8 cellular contexts compared by ENCODE assay signal in genomic region chr6:41559655-41560439, GRCh38. TPM values are rescaled to one million over a fixed set of nuclear protein-coding genes. Genes with fewer than 3 reads are reported as not detected.
DNase-seq lines count a peak whose midpoint lies in the region; ATAC-seq and TF ChIP-seq lines count a peak whose summit lies in the region.

No MANE protein-coding gene starts in this region.

- no peak overlapping the region for H3K23ac ChIP-seq in H9 (ENCODE audit: insufficient read length, low read depth, low read length)

- H3K4me3 Mint-ChIP-seq in H9 (peak overlapping the region; percentile 77 to 82), brain (peak overlapping the region in 4 of 5 experiments; percentile 72 to 84 (median 78))

- H3K27ac ChIP-seq in H9 (ENCODE audit: insufficient read length, low read depth, low read length) (no peak overlapping the region), muscle layer of duodenum (ENCODE audit: low read length) (peak overlapping the region; percentile 29)

- no peaks in the 10 kb centered on the region for H4K20me1 ChIP-seq in H9 (ENCODE audit: control insufficient read depth, insufficient read depth, insufficient read length)

- no peak overlapping the region for H2BK15ac ChIP-seq in H9 (ENCODE audit: low read depth, low read length)

- H3K18ac ChIP-seq in H9 (ENCODE audit: insufficient read length, low read depth, low read length), result no peak overlapping the region

- H3K9me3 ChIP-seq in H9 (ENCODE audit: control insufficient read depth, low read depth, low read length) (no peaks in the 10 kb centered on the region), muscle layer of duodenum (ENCODE audit: control insufficient read depth in 1 of 2, low read length in 2 of 2) (no peaks in the 10 kb centered on the region)

- no peak overlapping the region for H2BK5ac ChIP-seq in H9 (ENCODE audit: insufficient read length, low read length)

- no peak overlapping the region for H3K9ac ChIP-seq in H9 (ENCODE audit: extremely low read depth, insufficient read length, low read length)

- H3K27ac Mint-ChIP-seq in H9 (0 out of 7 replicates have a peak overlapping the region, but pooled peaks of 1 of the 3 experiments have one; percentile 36), brain (peak overlapping the region in 3 of 5 experiments; percentile 24 to 88 (median 76))

- no peak overlapping the region for H3K56ac ChIP-seq in H9 (ENCODE audit: insufficient read length, low read depth, low read length)

- H2AK5ac ChIP-seq in H9 (ENCODE audit: insufficient read length, low read length), result no peak overlapping the region

- H3K27me3 Mint-ChIP-seq in H9 (ENCODE audit: low read depth) (peaks cover 66% of the 10 kb centered on the region), brain (peaks cover 60% of the 10 kb centered on the region)

- H3K79me1 ChIP-seq in H9 (ENCODE audit: insufficient read depth, low read depth, low read length, poor library complexity, severe bottlenecking), result no peaks in the 10 kb centered on the region

- H3K23me2 ChIP-seq in H9 (ENCODE audit: insufficient read length, low read depth, low read length, poor library complexity, severe bottlenecking), result peaks cover 8% of the 10 kb centered on the region

- no peak overlapping the region for H4K91ac ChIP-seq in H9 (ENCODE audit: insufficient read length, low read depth, low read length)

- H4K5ac ChIP-seq in H9 (ENCODE audit: insufficient read length, low read depth, low read length), result no peak overlapping the region

- H2BK120ac ChIP-seq in H9 (ENCODE audit: low read depth, low read length, poor library complexity, severe bottlenecking), result no peak overlapping the region

- H2AFZ ChIP-seq in H9 (ENCODE audit: low read length), result no peak overlapping the region

- no peak overlapping the region for H3K4ac ChIP-seq in H9 (ENCODE audit: low read depth, low read length)

- DNase-seq in AG04449 (ENCODE audit: low read depth, low spot score), result no peak
- DNase-seq in H9, result no peak
- no peak for DNase-seq in NCI-H2196 treated with DMSO at 0.1 percent for 48 hours (lab: John Stamatoyannopoulos, UW; ENCODE audit: unreplicated experiment)
- no peak for DNase-seq in HuH-7.5 (ENCODE audit: low spot score)
- no peak for DNase-seq in GF-D8 (lab: John Stamatoyannopoulos, UW)

- no peak overlapping the region for H3K14ac ChIP-seq in H9 (ENCODE audit: insufficient read depth, low read length)

- H3K27me3 ChIP-seq in H9 (ENCODE audit: insufficient read depth, low read length) (no peaks in the 10 kb centered on the region; the same call in 1 of the 2 replicates), muscle layer of duodenum (ENCODE audit: low read depth, low read length) (no peaks in the 10 kb centered on the region)

- H3K9me3 Mint-ChIP-seq in H9, result no peaks in the 10 kb centered on the region
- H3K9me3 Mint-ChIP-seq in brain, result no peaks in the 10 kb centered on the region

- peak overlapping the region; percentile 46; the same call in 1 of the 2 replicates for H3K4me3 ChIP-seq in AG04449 (ENCODE audit: low read depth, low read length)
- H3K4me3 ChIP-seq in muscle layer of duodenum (ENCODE audit: low read depth in 1 of 2, low read length in 2 of 2), result peak overlapping the region; percentile 67 to 68

- no peak overlapping the region for H2BK20ac ChIP-seq in H9 (ENCODE audit: low read depth, low read length, poor library complexity, severe bottlenecking)

- no peak for ATAC-seq in HG03280 (IDR thresholded peaks at IDR 0.05; ENCODE audit: unreplicated experiment)

- H2BK12ac ChIP-seq in H9 (ENCODE audit: insufficient read length, low read depth, low read length), result no peak overlapping the region

- H4K8ac ChIP-seq in H9 (replicated peaks; ENCODE audit: insufficient read length, low read depth, low read length), result no peak overlapping the region

- peak overlapping the region; percentile 43 for H3K4me2 ChIP-seq in H9 (ENCODE audit: insufficient read depth, insufficient read length, low read length)

- peaks cover 16% of the 10 kb centered on the region for H3K4me1 ChIP-seq in H9 (ENCODE audit: insufficient read depth, low read length)
- peaks cover 0 to 25% of the 10 kb centered on the region in 2 donors for H3K4me1 ChIP-seq in muscle layer of duodenum (ENCODE audit: control insufficient read depth in 1 of 2, insufficient read depth in 2 of 2, low read length in 2 of 2)

- no peaks in the 10 kb centered on the region for H3K36me3 ChIP-seq in muscle layer of duodenum (ENCODE audit: control insufficient read depth in 1 of 2, insufficient read depth in 2 of 2, low read length in 2 of 2)

- POLR2A ChIA-PET in AG04449 (lab: Yijun Ruan, JAX), result no interaction called here

- no CpG with 5 or more reads among the region's 7 CpGs for WGBS in H9 (ENCODE audit: extremely low coverage, insufficient read length, low lambda C conversion rate)

- CTCF ChIA-PET in AG04449 (lab: Yijun Ruan, JAX), result no interaction called here

- H3K79me2 ChIP-seq in H9 (ENCODE audit: insufficient read depth, low read length), result no peaks in the 10 kb centered on the region; the same call in 1 of the 2 replicates

- peaks cover 65 to 69% of the 10 kb centered on the region in 2 experiments for H3K4me1 Mint-ChIP-seq in H9
- H3K4me1 Mint-ChIP-seq in brain, result peaks cover 72% of the 10 kb centered on the region

- TF ChIP-seq CTCF in AG04449 (IDR thresholded peaks at IDR 0.05; ENCODE audit: insufficient read depth, low read length, missing control alignments), result no peak
- no peak for TF ChIP-seq CTCF in H9 (conservative IDR thresholded peaks at IDR 0.05)
- no peak for TF ChIP-seq CTCF in brain (conservative IDR thresholded peaks at IDR 0.05)

- H3T11ph ChIP-seq in H9 (ENCODE audit: low read length), result no peak overlapping the region

- peaks cover 0 to 7% (median 5%) of the 10 kb centered on the region in 3 experiments; a peak in 2 of 7 replicates for H3K36me3 Mint-ChIP-seq in H9 (ENCODE audit: insufficient read depth in 1 of 3, low read depth in 3 of 3)
- H3K36me3 Mint-ChIP-seq in brain, result peaks cover 5% of the 10 kb centered on the region

RNA-seq across cellular contexts. Expression of gene FOXP4, which starts 13.7 kb away (rescaled TPM):
- total RNA-seq in H9 (2021), result 18.2 and 19.0 TPM in 2 replicates
- polyA plus RNA-seq in brain (ENCODE audit: insufficient read depth, low read depth, low replicate concordance), result 184 TPM
